Comparison of ENCODE assay signal across 1 cellular context in genomic region chr1:44819257-44819593, GRCh38.
TF ChIP-seq lines count a peak whose summit lies in the region.

No MANE protein-coding gene starts in this region.

TF ChIP-seq in K562, 482 proteins besides CTCF, POLR2A, EP300 and RAD21 (continued from another document and continues in another):
- TF ChIP-seq ZNF280B (CRISPR knock-in tag; IDR thresholded peaks at IDR 0.05) (no peak), ZSCAN29 (IDR thresholded peaks at IDR 0.05) (no peak), MED1 (CRISPR knock-in tag; IDR thresholded peaks at IDR 0.05; ENCODE audit: borderline replicate concordance) (no peak), ZNF318 (IDR thresholded peaks at IDR 0.05; ENCODE audit: borderline replicate concordance in 1 of 2, low read depth in 1 of 2) (no peak), CCAR2 (IDR thresholded peaks at IDR 0.05; ENCODE audit: low read depth, low read length) (no peak), RFX5 (IDR thresholded peaks at IDR 0.05; ENCODE audit: low read depth, low read length) (0 out of 2 replicates have a peak, but pooled peaks have one; percentile 0), E2F3 (CRISPR knock-in tag; IDR thresholded peaks at IDR 0.05) (no peak), ZNF263 (CRISPR knock-in tag; IDR thresholded peaks at IDR 0.05; ENCODE audit: borderline replicate concordance) (no peak), ZNF134 (CRISPR knock-in tag; conservative IDR thresholded peaks at IDR 0.05) (no peak), RBM14 (IDR thresholded peaks at IDR 0.05; ENCODE audit: borderline replicate concordance, insufficient read depth, low read depth, low read length) (no peak), ZBTB8A (IDR thresholded peaks at IDR 0.05; ENCODE audit: partially characterized antibody) (no peak), KLF13 (tag; IDR thresholded peaks at IDR 0.05; ENCODE audit: borderline replicate concordance, low read depth) (no peak), NFRKB (IDR thresholded peaks at IDR 0.05; ENCODE audit: low read depth) (no peak), CHCHD3 (CRISPR knock-in tag; IDR thresholded peaks at IDR 0.05) (no peak), GMEB1 (CRISPR knock-in tag; IDR thresholded peaks at IDR 0.05) (no peak), ZNF224 (CRISPR knock-in tag; IDR thresholded peaks at IDR 0.05) (no peak), USF1 (CRISPR knock-in tag; IDR thresholded peaks at IDR 0.05) (no peak), KAT8 (IDR thresholded peaks at IDR 0.05; ENCODE audit: low read depth) (no peak), FIP1L1 (IDR thresholded peaks at IDR 0.05; ENCODE audit: low read depth, low read length, poor library complexity, severe bottlenecking) (no peak), ARID2 (IDR thresholded peaks at IDR 0.05) (no peak), PHF8 (IDR thresholded peaks at IDR 0.05; ENCODE audit: borderline replicate concordance, low read length) (peak; percentile 26; the same call in 1 of the 2 replicates), ZNF41 (CRISPR knock-in tag; conservative IDR thresholded peaks at IDR 0.05) (no peak), THRAP3 (IDR thresholded peaks at IDR 0.05; ENCODE audit: borderline replicate concordance) (no peak), MXI1 (IDR thresholded peaks at IDR 0.05; ENCODE audit: low read depth, low read length) (no peak; the same call in none of the 2 replicates), FOXK2 (conservative IDR thresholded peaks at IDR 0.05 in 1 of 2, IDR thresholded peaks at IDR 0.05 in 1 of 2; ENCODE audit: low read depth in 2 of 2) (peak in 1 of 2 experiments; percentile 28; a peak in 2 of 4 replicates), GTF2F1 (IDR thresholded peaks at IDR 0.05; ENCODE audit: low read depth, low read length) (no peak), ZNF347 (CRISPR knock-in tag; IDR thresholded peaks at IDR 0.05; ENCODE audit: low read depth) (no peak), RBM17 (IDR thresholded peaks at IDR 0.05; ENCODE audit: borderline replicate concordance, low read depth, low read length) (no peak), ZNF583 (CRISPR knock-in tag; IDR thresholded peaks at IDR 0.05) (no peak), RB1 (IDR thresholded peaks at IDR 0.05; ENCODE audit: low read depth) (no peak), HDGF (IDR thresholded peaks at IDR 0.05) (no peak), NCOA1 (IDR thresholded peaks at IDR 0.05; ENCODE audit: low read depth) (no peak), ZFP1 (CRISPR knock-in tag; IDR thresholded peaks at IDR 0.05) (no peak), SMARCE1 (IDR thresholded peaks at IDR 0.05) (0 out of 2 replicates have a peak, but pooled peaks have one; percentile 22), SRSF1 (IDR thresholded peaks at IDR 0.05; ENCODE audit: low read depth, low read length) (no peak), RBM34 (IDR thresholded peaks at IDR 0.05; ENCODE audit: borderline replicate concordance, insufficient read depth, low read length) (no peak), DACH1 (IDR thresholded peaks at IDR 0.05; ENCODE audit: partially characterized antibody) (no peak), EGR1 (conservative IDR thresholded peaks at IDR 0.05) (no peak), PHF20 (IDR thresholded peaks at IDR 0.05; ENCODE audit: partially characterized antibody) (no peak), ZBED1 (IDR thresholded peaks at IDR 0.05) (no peak), ZNF699 (CRISPR knock-in tag; IDR thresholded peaks at IDR 0.05; ENCODE audit: insufficient replicate concordance) (no peak), ARID1B (IDR thresholded peaks at IDR 0.05) (no peak), PML (IDR thresholded peaks at IDR 0.05; ENCODE audit: low read length) (no peak), CBX5 (IDR thresholded peaks at IDR 0.05; ENCODE audit: borderline replicate concordance, low read depth) (peak; percentile 16; the same call in 1 of the 2 replicates)
- TF ChIP-seq, protein P1, sequence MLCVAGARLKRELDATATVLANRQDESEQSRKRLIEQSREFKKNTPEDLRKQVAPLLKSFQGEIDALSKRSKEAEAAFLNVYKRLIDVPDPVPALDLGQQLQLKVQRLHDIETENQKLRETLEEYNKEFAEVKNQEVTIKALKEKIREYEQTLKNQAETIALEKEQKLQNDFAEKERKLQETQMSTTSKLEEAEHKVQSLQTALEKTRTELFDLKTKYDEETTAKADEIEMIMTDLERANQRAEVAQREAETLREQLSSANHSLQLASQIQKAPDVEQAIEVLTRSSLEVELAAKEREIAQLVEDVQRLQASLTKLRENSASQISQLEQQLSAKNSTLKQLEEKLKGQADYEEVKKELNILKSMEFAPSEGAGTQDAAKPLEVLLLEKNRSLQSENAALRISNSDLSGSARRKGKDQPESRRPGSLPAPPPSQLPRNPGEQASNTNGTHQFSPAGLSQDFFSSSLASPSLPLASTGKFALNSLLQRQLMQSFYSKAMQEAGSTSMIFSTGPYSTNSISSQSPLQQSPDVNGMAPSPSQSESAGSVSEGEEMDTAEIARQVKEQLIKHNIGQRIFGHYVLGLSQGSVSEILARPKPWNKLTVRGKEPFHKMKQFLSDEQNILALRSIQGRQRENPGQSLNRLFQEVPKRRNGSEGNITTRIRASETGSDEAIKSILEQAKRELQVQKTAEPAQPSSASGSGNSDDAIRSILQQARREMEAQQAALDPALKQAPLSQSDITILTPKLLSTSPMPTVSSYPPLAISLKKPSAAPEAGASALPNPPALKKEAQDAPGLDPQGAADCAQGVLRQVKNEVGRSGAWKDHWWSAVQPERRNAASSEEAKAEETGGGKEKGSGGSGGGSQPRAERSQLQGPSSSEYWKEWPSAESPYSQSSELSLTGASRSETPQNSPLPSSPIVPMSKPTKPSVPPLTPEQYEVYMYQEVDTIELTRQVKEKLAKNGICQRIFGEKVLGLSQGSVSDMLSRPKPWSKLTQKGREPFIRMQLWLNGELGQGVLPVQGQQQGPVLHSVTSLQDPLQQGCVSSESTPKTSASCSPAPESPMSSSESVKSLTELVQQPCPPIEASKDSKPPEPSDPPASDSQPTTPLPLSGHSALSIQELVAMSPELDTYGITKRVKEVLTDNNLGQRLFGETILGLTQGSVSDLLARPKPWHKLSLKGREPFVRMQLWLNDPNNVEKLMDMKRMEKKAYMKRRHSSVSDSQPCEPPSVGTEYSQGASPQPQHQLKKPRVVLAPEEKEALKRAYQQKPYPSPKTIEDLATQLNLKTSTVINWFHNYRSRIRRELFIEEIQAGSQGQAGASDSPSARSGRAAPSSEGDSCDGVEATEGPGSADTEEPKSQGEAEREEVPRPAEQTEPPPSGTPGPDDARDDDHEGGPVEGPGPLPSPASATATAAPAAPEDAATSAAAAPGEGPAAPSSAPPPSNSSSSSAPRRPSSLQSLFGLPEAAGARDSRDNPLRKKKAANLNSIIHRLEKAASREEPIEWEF (CRISPR knock-in tag; IDR thresholded peaks at IDR 0.05) = no peak
- TF ChIP-seq, protein P2, sequence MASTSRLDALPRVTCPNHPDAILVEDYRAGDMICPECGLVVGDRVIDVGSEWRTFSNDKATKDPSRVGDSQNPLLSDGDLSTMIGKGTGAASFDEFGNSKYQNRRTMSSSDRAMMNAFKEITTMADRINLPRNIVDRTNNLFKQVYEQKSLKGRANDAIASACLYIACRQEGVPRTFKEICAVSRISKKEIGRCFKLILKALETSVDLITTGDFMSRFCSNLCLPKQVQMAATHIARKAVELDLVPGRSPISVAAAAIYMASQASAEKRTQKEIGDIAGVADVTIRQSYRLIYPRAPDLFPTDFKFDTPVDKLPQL (IDR thresholded peaks at IDR 0.05; ENCODE audit: extremely low read depth, insufficient read length) = no peak
- TF ChIP-seq, protein P3, sequence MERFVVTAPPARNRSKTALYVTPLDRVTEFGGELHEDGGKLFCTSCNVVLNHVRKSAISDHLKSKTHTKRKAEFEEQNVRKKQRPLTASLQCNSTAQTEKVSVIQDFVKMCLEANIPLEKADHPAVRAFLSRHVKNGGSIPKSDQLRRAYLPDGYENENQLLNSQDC (CRISPR knock-in tag; IDR thresholded peaks at IDR 0.05) = no peak
- TF ChIP-seq, protein P4, sequence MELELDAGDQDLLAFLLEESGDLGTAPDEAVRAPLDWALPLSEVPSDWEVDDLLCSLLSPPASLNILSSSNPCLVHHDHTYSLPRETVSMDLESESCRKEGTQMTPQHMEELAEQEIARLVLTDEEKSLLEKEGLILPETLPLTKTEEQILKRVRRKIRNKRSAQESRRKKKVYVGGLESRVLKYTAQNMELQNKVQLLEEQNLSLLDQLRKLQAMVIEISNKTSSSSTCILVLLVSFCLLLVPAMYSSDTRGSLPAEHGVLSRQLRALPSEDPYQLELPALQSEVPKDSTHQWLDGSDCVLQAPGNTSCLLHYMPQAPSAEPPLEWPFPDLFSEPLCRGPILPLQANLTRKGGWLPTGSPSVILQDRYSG (tag; conservative IDR thresholded peaks at IDR 0.05; ENCODE audit: low read depth) = no peak
- TF ChIP-seq, protein P5, sequence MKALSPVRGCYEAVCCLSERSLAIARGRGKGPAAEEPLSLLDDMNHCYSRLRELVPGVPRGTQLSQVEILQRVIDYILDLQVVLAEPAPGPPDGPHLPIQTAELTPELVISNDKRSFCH (CRISPR knock-in tag; IDR thresholded peaks at IDR 0.05) = no peak; the same call in 1 of the 2 replicates
- TF ChIP-seq, protein P5 (tag; IDR thresholded peaks at IDR 0.05) = no peak
